27 cellular contexts compared by ENCODE assay signal in the genomic region with DNA sequence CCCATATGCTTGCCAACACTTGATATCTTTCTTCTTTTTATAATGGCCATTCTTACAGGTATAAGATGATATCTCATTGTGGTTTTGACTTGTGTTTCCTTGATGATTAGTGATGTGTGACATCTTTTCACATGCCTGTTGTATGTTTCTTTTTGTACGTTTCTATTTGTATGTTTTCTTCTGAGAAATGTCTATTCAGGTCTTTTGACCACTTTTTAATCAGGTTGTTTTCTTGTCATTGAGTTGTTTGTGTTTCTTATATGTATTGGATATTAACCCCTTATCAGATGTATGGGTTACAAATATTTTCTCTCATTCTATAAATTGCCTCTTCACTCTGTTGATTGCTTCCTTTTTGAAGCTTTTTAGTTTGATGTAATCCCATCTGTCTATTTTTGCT. TPM values are rescaled to one million over a fixed set of nuclear protein-coding genes. Genes with fewer than 3 reads are reported as not detected.
"Had no signal": no experiment of that assay in that cellular context is flagged by ENCODE, and none has a peak within 500 bp of the region (broad histone marks: within the 10 kb centered on the region; RNA-seq: fewer than 3 reads in every experiment).

No MANE protein-coding gene starts in this region.

- ATAC-seq: stimulated activated effector memory CD8-positive, alpha-beta T cell treated with anti-CD3 and anti-CD28 coated beads, Interleukin-12 subunit alpha, Interleukin-12 subunit beta, amount 100 ng/mL, for 72 hours; stimulated activated memory B cell treated with anti-CD40 and anti-IgM and Interleukin-4, amounts not matched to agents 10 μg/mL and 1 μg/mL and 100 μg/mL, for 72 hours; stimulated activated naive B cell treated with anti-CD40 and anti-IgM and Interleukin-4, amounts not matched to agents 10 μg/mL and 1 μg/mL and 100 μg/mL, for 72 hours; stimulated activated naive CD8-positive, alpha-beta T cell treated with anti-CD3 and anti-CD28 coated beads, Interleukin-15, amount 100 ng/mL, for 72 hours; stimulated activated naive CD8-positive, alpha-beta T cell treated with anti-CD3 and anti-CD28 coated beads, Interleukin-15, Interleukin-2, amounts not matched to agents 100 U/mL and 50 U/mL, for 24 hours; upper lobe of right lung had no signal

- H3K27ac ChIP-seq: stomach, suprapubic skin, testis, thoracic aorta, thyroid gland, tibial artery, tibial nerve, transverse colon, upper lobe of left lung, upper lobe of right lung, uterus, vagina had no signal

- H3K4me1 ChIP-seq: testis, thyroid gland, tibial artery, tibial nerve, transverse colon, upper lobe of right lung, uterus had no signal

- H3K27me3 ChIP-seq: stomach, suprapubic skin, testis, thyroid gland, tibial artery, tibial nerve, transverse colon, upper lobe of left lung, upper lobe of right lung, uterus, vagina had no signal

- H3K9me3 ChIP-seq: stomach, suprapubic skin, testis, thoracic aorta, thyroid gland, tibial artery, tibial nerve, transverse colon, upper lobe of left lung, upper lobe of right lung, uterus, vagina had no signal

- H3K4me3 ChIP-seq: stomach, suprapubic skin, testis, thoracic aorta, thyroid gland, tibial artery, tibial nerve, transverse colon, upper lobe of left lung, upper lobe of right lung, uterus, vagina had no signal

- FAIRE-seq: urothelium cell line had no signal

- DNase-seq: stimulated activated CD4-positive, alpha-beta T cell treated with anti-CD3 and anti-CD28 coated beads, Interleukin-2, amount 100 ng/mL, for 48 hours; stimulated activated CD4-positive, alpha-beta T cell treated with anti-CD3 and anti-CD28 coated beads, Interleukin-4, amount 100 ng/mL, for 1 hour; stimulated activated CD4-positive, alpha-beta T cell treated with anti-CD3 and anti-CD28 coated beads, Interleukin-4, amount 100 ng/mL, for 24 hours; stimulated activated CD4-positive, alpha-beta T cell treated with anti-CD3 and anti-CD28 coated beads, Interleukin-4, amount 100 ng/mL, for 4 hours; stimulated activated CD8-positive, alpha-beta memory T cell treated with anti-CD3 and anti-CD28 coated beads, Interleukin-4, amount 100 ng/mL, for 48 hours; stimulated activated naive B cell treated with anti-CD40 and anti-IgM and Interleukin-4, amounts not matched to agents 10 μg/mL and 1 μg/mL and 100 μg/mL, for 72 hours; stimulated activated naive CD4-positive, alpha-beta T cell; stimulated activated naive CD4-positive, alpha-beta T cell treated with Interleukin-2 at 50 U/mL for 16 hours; stimulated activated naive CD8-positive, alpha-beta T cell treated with anti-CD3 and anti-CD28 coated beads, Interleukin-15, amount 100 ng/mL, for 72 hours; stimulated activated naive CD8-positive, alpha-beta T cell treated with anti-CD3 and anti-CD28 coated beads, Interleukin-15, Interleukin-2, amounts not matched to agents 100 U/mL and 50 U/mL, for 24 hours; stomach; substantia nigra; testis; thyroid gland; tibial artery; transverse colon; trophoblast cell; upper lobe of left lung; upper lobe of right lung; uterus had no signal

- H3K36me3 ChIP-seq: stomach, suprapubic skin, thoracic aorta, thyroid gland, tibial artery, tibial nerve, transverse colon, upper lobe of left lung, upper lobe of right lung, uterus, vagina had no signal

RNA-seq across cellular contexts. Expression of a gene that starts 42.4 kb away (rescaled TPM):
- total RNA-seq: thoracic aorta, vagina had no signal
- polyA plus RNA-seq: stomach had no signal
